In the genomic region with DNA sequence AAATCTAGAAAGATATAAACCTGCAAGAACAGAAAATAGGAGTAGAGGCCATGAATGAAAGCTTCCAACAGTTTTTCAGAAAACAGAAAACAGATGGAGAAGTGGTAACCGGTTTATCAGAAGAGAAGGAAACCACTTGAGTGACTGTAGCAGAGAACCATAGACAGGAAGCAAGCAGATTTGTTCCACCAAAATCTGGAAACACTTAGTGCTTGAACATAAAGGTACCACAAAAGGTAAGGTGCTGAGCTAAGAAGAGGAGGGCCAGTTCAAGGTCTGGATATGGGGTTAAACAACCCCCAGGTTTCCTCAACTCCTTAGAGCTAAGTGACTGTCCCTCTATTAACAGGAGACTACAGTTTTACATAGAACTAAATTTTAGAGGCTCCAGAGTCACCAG, we compare ENCODE assay signal across 20 cellular contexts. TPM values are rescaled to one million over a fixed set of nuclear protein-coding genes. Genes with fewer than 3 reads are reported as not detected.
DNase-seq lines count a peak whose midpoint lies in the region; ATAC-seq and TF ChIP-seq lines count a peak whose summit lies in the region.
"Had no signal": no experiment of that assay in that cellular context is flagged by ENCODE, and none has a peak within 500 bp of the region (broad histone marks: within the 10 kb centered on the region; RNA-seq: fewer than 3 reads in every experiment).

No MANE protein-coding gene starts in this region.

- peaks cover 32% of the 10 kb centered on the region for H3K36me3 ChIP-seq in osteoblast (ENCODE audit: insufficient read depth, low read length)

- H3K4me1 ChIP-seq in osteoblast (ENCODE audit: insufficient read depth, low read length) = peaks cover 20% of the 10 kb centered on the region
- H3K4me1 ChIP-seq: BE2C had no signal

- DNase-seq in activated CD8-positive, alpha-beta memory T cell treated with anti-CD3 and anti-CD28 coated beads, Interleukin-2, amount 10 ng/mL, durations not matched to agents 7 days and 5 days = no peak
- DNase-seq in activated CD8-positive, alpha-beta memory T cell treated with anti-CD3 and anti-CD28 coated beads for 24 hours = no peak
- DNase-seq in Jurkat, Clone E6-1 (ENCODE audit: low read depth, low spot score) = peak; percentile 45
- no peak for DNase-seq in osteoblast (ENCODE audit: insufficient read length, low spot score, missing footprints)
- DNase-seq in NCI-H526 treated with DMSO at 0.1 percent for 48 hours (lab: John Stamatoyannopoulos, UW) = no peak
- DNase-seq in LoVo (ENCODE audit: low spot score) = no peak
- DNase-seq in stimulated activated CD4-positive, alpha-beta T cell treated with anti-CD3 and anti-CD28 coated beads, Interleukin-4, amount 100 ng/mL, for 24 hours = no peak
- DNase-seq: activated CD4-positive, alpha-beta T cell treated with anti-CD3 and anti-CD28 coated beads for 48 hours; activated naive CD4-positive, alpha-beta T cell; anterior cingulate cortex; BE2C; Caco-2; dermis blood vessel endothelial cell; DMS79 treated with DMSO at 0.1 percent for 48 hours; MG63; NCI-H2081 treated with DMSO at 0.1 percent for 48 hours; psoas muscle; substantia nigra had no signal

- H3K27me3 Mint-ChIP-seq in activated CD8-positive, alpha-beta memory T cell treated with anti-CD3 and anti-CD28 coated beads, Interleukin-2, amount 10 ng/mL, durations not matched to agents 7 days and 5 days = no peaks in the 10 kb centered on the region
- no peaks in the 10 kb centered on the region for H3K27me3 Mint-ChIP-seq in activated T-helper 17 cell treated with anti-CD3 and anti-CD28 coated beads, Interleukin-2, amount 50 U/mL, for 72 hours

- peaks cover 28% of the 10 kb centered on the region for H3K79me2 ChIP-seq in osteoblast (ENCODE audit: insufficient read depth, low read length)

- H3K4me1 Mint-ChIP-seq in activated CD8-positive, alpha-beta memory T cell treated with anti-CD3 and anti-CD28 coated beads, Interleukin-2, amount 10 ng/mL, durations not matched to agents 7 days and 5 days = peaks cover 18% of the 10 kb centered on the region
- peaks cover 17% of the 10 kb centered on the region for H3K4me1 Mint-ChIP-seq in activated T-helper 17 cell treated with anti-CD3 and anti-CD28 coated beads, Interleukin-2, amount 50 U/mL, for 72 hours

- H3K36me3 Mint-ChIP-seq in activated CD8-positive, alpha-beta memory T cell treated with anti-CD3 and anti-CD28 coated beads, Interleukin-2, amount 10 ng/mL, durations not matched to agents 7 days and 5 days = peaks cover 44% of the 10 kb centered on the region
- H3K36me3 Mint-ChIP-seq in activated T-helper 17 cell treated with anti-CD3 and anti-CD28 coated beads, Interleukin-2, amount 50 U/mL, for 72 hours (ENCODE audit: low read depth) = peaks cover 98% of the 10 kb centered on the region

- H3K4me3 Mint-ChIP-seq in activated CD8-positive, alpha-beta memory T cell treated with anti-CD3 and anti-CD28 coated beads, Interleukin-2, amount 10 ng/mL, durations not matched to agents 7 days and 5 days = no peak overlapping the region
- H3K4me3 Mint-ChIP-seq in activated T-helper 17 cell treated with anti-CD3 and anti-CD28 coated beads, Interleukin-2, amount 50 U/mL, for 72 hours = no peak overlapping the region

- H3K27me3 ChIP-seq in osteoblast (ENCODE audit: insufficient read depth, low read length) = no peaks in the 10 kb centered on the region
- H3K27me3 ChIP-seq: BE2C, MG63 had no signal

- no peak overlapping the region for H3K4me2 ChIP-seq in osteoblast (ENCODE audit: insufficient read depth, low read length)

- no peaks in the 10 kb centered on the region for H3K9me3 Mint-ChIP-seq in activated CD8-positive, alpha-beta memory T cell treated with anti-CD3 and anti-CD28 coated beads, Interleukin-2, amount 10 ng/mL, durations not matched to agents 7 days and 5 days (ENCODE audit: low read depth)
- H3K9me3 Mint-ChIP-seq in activated T-helper 17 cell treated with anti-CD3 and anti-CD28 coated beads, Interleukin-2, amount 50 U/mL, for 72 hours = no peaks in the 10 kb centered on the region

- H3K27ac Mint-ChIP-seq in activated CD8-positive, alpha-beta memory T cell treated with anti-CD3 and anti-CD28 coated beads, Interleukin-2, amount 10 ng/mL, durations not matched to agents 7 days and 5 days = no peak overlapping the region
- H3K27ac Mint-ChIP-seq in activated T-helper 17 cell treated with anti-CD3 and anti-CD28 coated beads, Interleukin-2, amount 50 U/mL, for 72 hours = peak overlapping the region; percentile 84

- H3K4me3 ChIP-seq in Jurkat, Clone E6-1 (ENCODE audit: low read length) = no peak overlapping the region
- H3K4me3 ChIP-seq in osteoblast (ENCODE audit: insufficient read depth, low read length) = no peak overlapping the region
- H3K4me3 ChIP-seq: K562, MG63, psoas muscle had no signal

- TF ChIP-seq CTCF in osteoblast (IDR thresholded peaks at IDR 0.05; ENCODE audit: extremely low read depth, low read depth, low read length) = no peak

- no peaks in the 10 kb centered on the region for H4K20me1 ChIP-seq in osteoblast (ENCODE audit: insufficient read depth, low read length)

- peak; percentile 63 for ATAC-seq in activated CD8-positive, alpha-beta memory T cell treated with anti-CD3 and anti-CD28 coated beads, Interleukin-2, amount 10 ng/mL, durations not matched to agents 7 days and 5 days
- ATAC-seq in activated T-helper 17 cell treated with anti-CD3 and anti-CD28 coated beads, Interleukin-2, amount 50 U/mL, for 72 hours (replicated peaks) = peak; percentile 37
- ATAC-seq: K562, psoas muscle had no signal

- no peaks in the 10 kb centered on the region for H3K9me3 ChIP-seq in osteoblast (ENCODE audit: low read depth, low read length)
- H3K9me3 ChIP-seq: BE2C, Caco-2, MG63, psoas muscle had no signal

- no peak overlapping the region for H2AFZ ChIP-seq in osteoblast (ENCODE audit: low read length)

- CTCF ChIA-PET in activated CD8-positive, alpha-beta memory T cell treated with anti-CD3 and anti-CD28 coated beads, Interleukin-2, amount 10 ng/mL, durations not matched to agents 7 days and 5 days (lab: Charles Lee) = interaction anchor here (1.6 kb wide), 2 partner anchors 9 to 74 kb away, joined by 3 to 5 read pairs; partner anchors contain the start of gene KIAA0319

- H3K27ac ChIP-seq in osteoblast (ENCODE audit: low read depth, low read length) = peak overlapping the region; percentile 17
- H3K27ac ChIP-seq: psoas muscle had no signal

RNA-seq across cellular contexts. Expression of gene KIAA0319, which starts 9.2 kb away (rescaled TPM):
- total RNA-seq in activated CD8-positive, alpha-beta memory T cell treated with anti-CD3 and anti-CD28 coated beads, Interleukin-2, amount 10 ng/mL, durations not matched to agents 7 days and 5 days = under 1 TPM in 1 of 2 experiments, not detected in 1; 0.06 TPM
- 0.69 TPM for polyA plus RNA-seq in Jurkat, Clone E6-1 (2012; ENCODE audit: insufficient read depth, insufficient read length)
- under 1 TPM; 0.66 to 0.76 TPM for total RNA-seq in activated T-helper 17 cell treated with anti-CD3 and anti-CD28 coated beads, Interleukin-2, amount 50 U/mL, for 72 hours
- under 0.01 and 0.29 TPM in 2 replicates for total RNA-seq in osteoblast
- total RNA-seq: dermis blood vessel endothelial cell, K562 had no signal

RNA-seq across cellular contexts. Expression of gene TDP2, which starts 11.5 kb away (rescaled TPM):
- total RNA-seq in activated CD8-positive, alpha-beta memory T cell treated with anti-CD3 and anti-CD28 coated beads, Interleukin-2, amount 10 ng/mL, durations not matched to agents 7 days and 5 days = 10 to 100 TPM; 40.5 to 45.7 TPM
- 74.8 TPM for polyA plus RNA-seq in Jurkat, Clone E6-1 (2012; ENCODE audit: insufficient read depth, insufficient read length)
- 10 to 100 TPM; 51.6 to 55.3 TPM for total RNA-seq in activated T-helper 17 cell treated with anti-CD3 and anti-CD28 coated beads, Interleukin-2, amount 50 U/mL, for 72 hours
- total RNA-seq in osteoblast = 27.4 and 27.9 TPM in 2 replicates

RNA-seq across cellular contexts. Expression of gene ACOT13, which starts 11.6 kb away (rescaled TPM):
- 10 to 100 TPM; 21.8 to 25.6 TPM for total RNA-seq in activated CD8-positive, alpha-beta memory T cell treated with anti-CD3 and anti-CD28 coated beads, Interleukin-2, amount 10 ng/mL, durations not matched to agents 7 days and 5 days
- 103 TPM for polyA plus RNA-seq in Jurkat, Clone E6-1 (2012; ENCODE audit: insufficient read depth, insufficient read length)
- total RNA-seq in activated T-helper 17 cell treated with anti-CD3 and anti-CD28 coated beads, Interleukin-2, amount 50 U/mL, for 72 hours = 10 to 100 TPM; 19.2 to 23.5 TPM
- 5.8 and 6.5 TPM in 2 replicates for total RNA-seq in osteoblast
